Comparison of ENCODE assay signal across 12 cellular contexts in the genomic region with DNA sequence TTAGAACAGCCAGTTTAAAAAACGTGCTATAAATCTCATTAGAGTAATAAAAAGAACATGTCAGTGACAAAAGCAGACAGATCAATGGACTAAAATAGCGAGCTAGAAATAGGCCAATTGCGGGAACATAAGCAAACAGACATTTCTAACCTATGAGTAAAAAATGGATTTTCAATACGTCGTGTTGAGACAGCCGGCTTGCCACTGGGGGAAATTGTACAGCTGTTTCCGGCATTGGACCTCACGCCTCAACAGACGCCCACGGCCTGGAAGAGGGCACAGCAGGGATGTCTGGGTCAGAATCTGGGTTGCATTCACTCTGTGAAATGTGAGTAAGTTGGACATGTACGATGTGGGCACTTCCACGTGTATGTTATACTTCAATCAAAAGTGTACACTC.
A peak's percentile ranks its signal among the peaks of the same experiment; 100 is the strongest.
DNase-seq lines count a peak whose midpoint lies in the region; ATAC-seq and TF ChIP-seq lines count a peak whose summit lies in the region.
"Had no signal": no experiment of that assay in that cellular context is flagged by ENCODE, and none has a peak within 500 bp of the region (broad histone marks: within the 10 kb centered on the region; RNA-seq: fewer than 3 reads in every experiment).

No MANE protein-coding gene starts in this region.

- no peaks in the 10 kb centered on the region for H3K27me3 ChIP-seq in ACC112 (ENCODE audit: insufficient read depth, low read length)

- ATAC-seq in GM18520 (IDR thresholded peaks at IDR 0.05; ENCODE audit: unreplicated experiment) (peak; percentile 60), HG03354 (IDR thresholded peaks at IDR 0.05; ENCODE audit: poor library complexity, severe bottlenecking, unreplicated experiment) (peak; percentile 74)
- ATAC-seq: left colon had no signal

- DNase-seq in fibroblast of mammary gland (ENCODE audit: low read depth) (peak; percentile 15), SKM-1 (lab: John Stamatoyannopoulos, UW; ENCODE audit: unreplicated experiment) (no peak), NCI-H2029 (lab: John Stamatoyannopoulos, UW) (no peak), GOT3 (lab: John Stamatoyannopoulos, UW) (no peak), C1 segment of cervical spinal cord (lab: John Stamatoyannopoulos, UW) (no peak)
- DNase-seq: activated CD4-positive, alpha-beta T cell treated with anti-CD3 and anti-CD28 coated beads, Interleukin-2, amount 10 ng/mL, durations not matched to agents 7 days and 5 days; CD4-positive, alpha-beta T cell; effector memory CD4-positive, alpha-beta T cell; left colon had no signal

- no peak for TF ChIP-seq CTCF in fibroblast of mammary gland (conservative IDR thresholded peaks at IDR 0.05; ENCODE audit: control insufficient read depth, insufficient read depth, low read depth, low read length)

- peak overlapping the region; percentile 9 for H2AFZ ChIP-seq in ACC112 (ENCODE audit: low read length, unreplicated experiment)

- H3K79me2 ChIP-seq in ACC112 (ENCODE audit: control insufficient read depth, insufficient read depth, low read length, unreplicated experiment): no peaks in the 10 kb centered on the region

- peaks cover 7% of the 10 kb centered on the region for H3K4me1 ChIP-seq in ACC112 (ENCODE audit: control insufficient read depth, insufficient read depth, low read length, unreplicated experiment)

- no peak overlapping the region for H3K27ac ChIP-seq in ACC112 (ENCODE audit: low read depth, low read length)

- no peaks in the 10 kb centered on the region for H3K36me3 ChIP-seq in ACC112 (ENCODE audit: insufficient read depth, low read length)

- H3K4me3 ChIP-seq in ACC112 (ENCODE audit: low read depth, low read length) (no peak overlapping the region), fibroblast of mammary gland (ENCODE audit: control insufficient read depth, low read depth, low read length) (no peak overlapping the region)
